In the genomic region with DNA sequence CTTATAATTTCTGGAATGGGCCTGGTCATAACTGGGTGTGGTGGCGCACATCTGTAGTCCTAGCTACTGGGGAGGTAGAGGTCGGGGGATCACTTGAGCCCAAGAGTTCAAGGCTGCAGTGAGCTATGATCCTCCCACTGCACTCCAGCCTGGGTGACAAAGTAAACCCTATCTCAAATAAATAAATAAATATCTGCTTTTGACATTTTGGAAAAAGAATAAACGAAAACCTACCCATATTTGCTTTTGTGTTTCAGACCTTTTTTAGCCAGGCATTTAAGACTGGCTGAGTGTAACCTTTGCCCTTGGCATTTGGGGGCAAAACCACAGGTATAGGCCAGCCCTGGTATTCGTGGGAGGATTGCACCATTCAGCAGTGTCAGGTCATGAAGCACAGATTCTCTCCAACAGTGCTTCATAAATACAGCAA, we compare ENCODE assay signal across 1 cellular context.
TF ChIP-seq lines count a peak whose summit lies in the region.

No MANE protein-coding gene starts in this region.

TF ChIP-seq in HepG2, 621 proteins besides CTCF, POLR2A, EP300 and RAD21 (continued from another document):
- no peak for TF ChIP-seq YY1 (IDR thresholded peaks at IDR 0.05; ENCODE audit: insufficient read depth, insufficient replicate concordance, low read depth, low read length)
- peak; percentile 49 for TF ChIP-seq TEAD3 (CRISPR knock-in tag; optimal IDR thresholded peaks at IDR 0.05; ENCODE audit: borderline replicate concordance)
- TF ChIP-seq NCOA2 (CRISPR knock-in tag; IDR thresholded peaks at IDR 0.05): peak; percentile 14; the same call in 1 of the 2 replicates
- TF ChIP-seq ZBTB34 (CRISPR knock-in tag; IDR thresholded peaks at IDR 0.05): no peak
- no peak for TF ChIP-seq GTF3A (CRISPR knock-in tag; conservative IDR thresholded peaks at IDR 0.05)
- TF ChIP-seq CHD4 (IDR thresholded peaks at IDR 0.05; ENCODE audit: borderline replicate concordance, low read length): no peak
- TF ChIP-seq ZNF543 (CRISPR knock-in tag; IDR thresholded peaks at IDR 0.05): no peak
- TF ChIP-seq, protein P1, sequence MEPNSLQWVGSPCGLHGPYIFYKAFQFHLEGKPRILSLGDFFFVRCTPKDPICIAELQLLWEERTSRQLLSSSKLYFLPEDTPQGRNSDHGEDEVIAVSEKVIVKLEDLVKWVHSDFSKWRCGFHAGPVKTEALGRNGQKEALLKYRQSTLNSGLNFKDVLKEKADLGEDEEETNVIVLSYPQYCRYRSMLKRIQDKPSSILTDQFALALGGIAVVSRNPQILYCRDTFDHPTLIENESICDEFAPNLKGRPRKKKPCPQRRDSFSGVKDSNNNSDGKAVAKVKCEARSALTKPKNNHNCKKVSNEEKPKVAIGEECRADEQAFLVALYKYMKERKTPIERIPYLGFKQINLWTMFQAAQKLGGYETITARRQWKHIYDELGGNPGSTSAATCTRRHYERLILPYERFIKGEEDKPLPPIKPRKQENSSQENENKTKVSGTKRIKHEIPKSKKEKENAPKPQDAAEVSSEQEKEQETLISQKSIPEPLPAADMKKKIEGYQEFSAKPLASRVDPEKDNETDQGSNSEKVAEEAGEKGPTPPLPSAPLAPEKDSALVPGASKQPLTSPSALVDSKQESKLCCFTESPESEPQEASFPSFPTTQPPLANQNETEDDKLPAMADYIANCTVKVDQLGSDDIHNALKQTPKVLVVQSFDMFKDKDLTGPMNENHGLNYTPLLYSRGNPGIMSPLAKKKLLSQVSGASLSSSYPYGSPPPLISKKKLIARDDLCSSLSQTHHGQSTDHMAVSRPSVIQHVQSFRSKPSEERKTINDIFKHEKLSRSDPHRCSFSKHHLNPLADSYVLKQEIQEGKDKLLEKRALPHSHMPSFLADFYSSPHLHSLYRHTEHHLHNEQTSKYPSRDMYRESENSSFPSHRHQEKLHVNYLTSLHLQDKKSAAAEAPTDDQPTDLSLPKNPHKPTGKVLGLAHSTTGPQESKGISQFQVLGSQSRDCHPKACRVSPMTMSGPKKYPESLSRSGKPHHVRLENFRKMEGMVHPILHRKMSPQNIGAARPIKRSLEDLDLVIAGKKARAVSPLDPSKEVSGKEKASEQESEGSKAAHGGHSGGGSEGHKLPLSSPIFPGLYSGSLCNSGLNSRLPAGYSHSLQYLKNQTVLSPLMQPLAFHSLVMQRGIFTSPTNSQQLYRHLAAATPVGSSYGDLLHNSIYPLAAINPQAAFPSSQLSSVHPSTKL (CRISPR knock-in tag; IDR thresholded peaks at IDR 0.05): peak; percentile 69
- no peak for TF ChIP-seq ZNF513 (CRISPR knock-in tag; conservative IDR thresholded peaks at IDR 0.05)
- TF ChIP-seq ZNF460 (CRISPR knock-in tag; IDR thresholded peaks at IDR 0.05; ENCODE audit: borderline replicate concordance): peak; percentile 79
- TF ChIP-seq NR2F2 (IDR thresholded peaks at IDR 0.05; ENCODE audit: borderline replicate concordance, low read depth): peak; percentile 49; the same call in 1 of the 2 replicates
- peak; percentile 51; the same call in 1 of the 2 replicates for TF ChIP-seq CEBPG (CRISPR knock-in tag; IDR thresholded peaks at IDR 0.05)
- TF ChIP-seq SOX6 (IDR thresholded peaks at IDR 0.05): no peak
- peak; percentile 45 for TF ChIP-seq SOX6 (CRISPR knock-in tag; IDR thresholded peaks at IDR 0.05)
- 0 out of 2 replicates have a peak, but pooled peaks have one; percentile 29 for TF ChIP-seq PATZ1 (CRISPR knock-in tag; IDR thresholded peaks at IDR 0.05)
- no peak for TF ChIP-seq MEIS2 (CRISPR knock-in tag; IDR thresholded peaks at IDR 0.05)
- no peak for TF ChIP-seq TARDBP (CRISPR knock-in tag; IDR thresholded peaks at IDR 0.05)
- TF ChIP-seq RARA (CRISPR knock-in tag; IDR thresholded peaks at IDR 0.05): peak; percentile 58; the same call in 1 of the 2 replicates
- no peak for TF ChIP-seq SOX13 (IDR thresholded peaks at IDR 0.05)
- peak in 1 of 2 experiments; percentile 46; a peak in 1 of 4 replicates for TF ChIP-seq SOX13 (CRISPR knock-in tag; conservative IDR thresholded peaks at IDR 0.05 in 1 of 2, IDR thresholded peaks at IDR 0.05 in 1 of 2)
- no peak for TF ChIP-seq RBAK (CRISPR knock-in tag; IDR thresholded peaks at IDR 0.05)
- no peak for TF ChIP-seq TAF1 (CRISPR knock-in tag; IDR thresholded peaks at IDR 0.05)
